In the genomic region with DNA sequence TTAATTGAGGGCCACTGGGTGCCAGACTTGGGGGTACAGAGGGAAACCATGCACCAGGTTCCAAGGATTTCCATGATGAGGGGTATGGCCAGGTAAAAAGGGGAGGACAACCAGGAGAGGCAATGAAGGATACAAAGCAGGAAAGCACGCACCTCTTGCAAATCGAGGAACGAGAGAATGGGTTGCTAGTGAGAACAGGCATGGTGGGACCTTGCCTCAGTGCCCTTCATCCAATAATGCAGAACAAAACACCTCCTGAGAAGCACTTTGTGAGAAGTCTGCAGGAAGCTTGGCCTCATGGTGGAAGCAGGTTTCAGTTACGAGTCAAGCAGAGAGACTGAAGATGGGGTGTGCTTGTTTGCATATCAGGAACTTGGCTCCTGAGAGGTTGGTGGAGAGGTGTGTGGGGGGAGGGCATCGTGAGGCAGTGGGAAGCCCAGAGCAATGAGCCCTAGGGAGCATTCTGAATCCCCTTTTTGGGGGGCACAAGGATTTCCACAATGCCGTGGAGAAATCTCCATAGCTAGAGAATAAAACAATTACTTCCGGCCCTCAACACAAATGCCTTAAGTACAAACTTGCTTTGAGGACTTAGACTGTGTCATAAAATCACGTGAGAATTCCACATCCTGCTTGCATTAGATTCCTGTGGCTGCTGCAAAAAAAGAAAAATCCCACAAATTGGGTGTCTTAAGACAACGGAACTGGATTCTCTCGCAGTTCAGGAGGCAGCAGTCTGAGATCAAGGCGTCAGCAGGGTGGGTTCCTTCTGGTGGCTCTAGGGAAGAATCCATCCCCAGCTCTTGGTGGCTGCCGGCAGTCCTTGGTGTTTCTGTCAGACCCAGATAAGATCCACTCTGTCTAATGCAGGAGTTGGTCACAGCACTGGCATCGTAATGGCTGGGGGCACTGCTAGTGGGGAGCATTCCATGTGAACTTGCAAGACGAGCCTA, we compare ENCODE assay signal across 8 cellular contexts. TPM values are rescaled to one million over a fixed set of nuclear protein-coding genes. Genes with fewer than 3 reads are reported as not detected.
DNase-seq lines count a peak whose midpoint lies in the region; ATAC-seq and TF ChIP-seq lines count a peak whose summit lies in the region.

No MANE protein-coding gene starts in this region.

- TF ChIP-seq CTCF in thoracic aorta (IDR thresholded peaks at IDR 0.05) (no peak), RWPE1 (conservative IDR thresholded peaks at IDR 0.05; ENCODE audit: low read depth) (no peak)

- intact Hi-C loops in posterior vena cava (cut with DNase I): no loop called here

- H3K4me1 ChIP-seq in iPS DF 6.9 (ENCODE audit: control insufficient read depth, insufficient read depth, low read length) (peaks cover 2% of the 10 kb centered on the region; the same call in 1 of the 2 replicates), thoracic aorta (ENCODE audit: control insufficient read depth in 1 of 2, low read depth in 2 of 2) (no peaks in the 10 kb centered on the region)

- H3K36me3 Mint-ChIP-seq in activated T-cell treated with anti-CD3 and anti-CD28 coated beads, Interleukin-2, amount 50 U/mL, for 72 hours (ENCODE audit: insufficient read depth in 2 of 2): no peaks in the 10 kb centered on the region

- no peak overlapping the region for H3K4me3 ChIP-seq in iPS DF 6.9 (ENCODE audit: low read length)
- H3K4me3 ChIP-seq in thoracic aorta: peak overlapping the region; percentile 42

- ATAC-seq in activated T-cell treated with anti-CD3 and anti-CD28 coated beads, Interleukin-2, amount 50 U/mL, for 72 hours (replicated peaks in 1 of 2): no peak
- ATAC-seq in thoracic aorta (ENCODE audit: insufficient number of reproducible peaks, low FRiP score, low read depth) (no peak), GM19397 (IDR thresholded peaks at IDR 0.05; ENCODE audit: unreplicated experiment) (no peak)

- WGBS in iPS DF 6.9 (ENCODE audit: insufficient coverage, insufficient read length): no CpG with 5 or more reads among the region's 14 CpGs

- CTCF ChIA-PET in RWPE1 (lab: Yijun Ruan, JAX): interaction anchor here (0.6 to 0.7 kb wide), 2 partner anchors 21 to 30 kb away, joined by 3 to 5 read pairs; no protein-coding TSS in a partner anchor

- no peaks in the 10 kb centered on the region for H3K9me3 ChIP-seq in iPS DF 6.9 (ENCODE audit: control insufficient read depth, insufficient read depth, low read length)
- no peaks in the 10 kb centered on the region for H3K9me3 ChIP-seq in thoracic aorta

- peaks cover 0 to 3% of the 10 kb centered on the region in 2 donors for H3K9me3 Mint-ChIP-seq in activated T-cell treated with anti-CD3 and anti-CD28 coated beads, Interleukin-2, amount 50 U/mL, for 72 hours

- no peaks in the 10 kb centered on the region for H3K27me3 ChIP-seq in iPS DF 6.9 (ENCODE audit: control insufficient read depth, insufficient read depth, low read length)
- H3K27me3 ChIP-seq in thoracic aorta (replicated peaks; ENCODE audit: insufficient read depth): no peaks in the 10 kb centered on the region

- POLR2A ChIA-PET in RWPE1 (lab: Yijun Ruan, JAX; ENCODE audit: low non-redundant PET): no interaction called here

- H3K4me1 Mint-ChIP-seq in activated T-cell treated with anti-CD3 and anti-CD28 coated beads, Interleukin-2, amount 50 U/mL, for 72 hours (ENCODE audit: low read depth): peaks cover 22% of the 10 kb centered on the region

- peak; percentile 8 for DNase-seq in stimulated activated CD4-positive, alpha-beta T cell treated with anti-CD3 and anti-CD28 coated beads, Interleukin-15, amount 100 ng/mL, for 24 hours
- no peak for DNase-seq in stimulated activated CD4-positive, alpha-beta T cell treated with anti-CD3 and anti-CD28 coated beads, Interleukin-4, amount 100 ng/mL, for 1 hour
- DNase-seq in activated T-cell treated with anti-CD3 and anti-CD28 coated beads, Interleukin-2, amount 50 U/mL, for 72 hours: no peak
- DNase-seq in iPS DF 6.9 (ENCODE audit: low read depth, low spot score) (peak; percentile 20), thoracic aorta (ENCODE audit: low spot score) (no peak), posterior vena cava (ENCODE audit: low spot score) (no peak), RWPE1 (ENCODE audit: low spot score) (no peak)

- peak overlapping the region; percentile 67 to 74 for H3K4me3 Mint-ChIP-seq in activated T-cell treated with anti-CD3 and anti-CD28 coated beads, Interleukin-2, amount 50 U/mL, for 72 hours

- H3K27ac ChIP-seq in iPS DF 6.9 (ENCODE audit: low read length) (no peak overlapping the region), thoracic aorta (no peak overlapping the region), RWPE1 (no peak overlapping the region)

- H3K27me3 Mint-ChIP-seq in activated T-cell treated with anti-CD3 and anti-CD28 coated beads, Interleukin-2, amount 50 U/mL, for 72 hours (ENCODE audit: low read depth): no peaks in the 10 kb centered on the region

- H3K36me3 ChIP-seq in iPS DF 6.9 (ENCODE audit: control insufficient read depth, insufficient read depth, low read length) (no peaks in the 10 kb centered on the region), thoracic aorta (no peaks in the 10 kb centered on the region)

- H3K27ac Mint-ChIP-seq in activated T-cell treated with anti-CD3 and anti-CD28 coated beads, Interleukin-2, amount 50 U/mL, for 72 hours: no peak overlapping the region

RNA-seq across cellular contexts. Expression of gene BACE2, which starts 54.9 kb away (rescaled TPM):
- 1 to 10 TPM; 1.1 TPM for total RNA-seq in activated T-cell treated with anti-CD3 and anti-CD28 coated beads, Interleukin-2, amount 50 U/mL, for 72 hours
- total RNA-seq in thoracic aorta: 100 to 1,000 TPM in 1 of 2 donors, 10 to 100 TPM in 1; 71.9 to 129 TPM
- total RNA-seq in posterior vena cava: 100 to 1,000 TPM in 1 of 2 donors, 10 to 100 TPM in 1; 70.4 to 102 TPM

Comparison
In these comparisons a context has a peak if more than half of its experiments do, and no peak if none do; other contexts are left out.
1. DNase-seq: peak in stimulated activated CD4-positive, alpha-beta T cell treated with anti-CD3 and anti-CD28 coated beads, Interleukin-15, amount 100 ng/mL, for 24 hours (single experiment) and iPS DF 6.9 (single experiment); none in stimulated activated CD4-positive, alpha-beta T cell treated with anti-CD3 and anti-CD28 coated beads, Interleukin-4, amount 100 ng/mL, for 1 hour (single experiment), activated T-cell treated with anti-CD3 and anti-CD28 coated beads, Interleukin-2, amount 50 U/mL, for 72 hours (0 of 2), thoracic aorta (single experiment), posterior vena cava (single experiment) and RWPE1 (single experiment).
2. RNA of gene BACE2, which starts 54.9 kb away (total RNA-seq): 71.9 to 129 TPM in thoracic aorta and 70.4 to 102 TPM in posterior vena cava; 1.1 TPM in activated T-cell treated with anti-CD3 and anti-CD28 coated beads, Interleukin-2, amount 50 U/mL, for 72 hours; every median in the first group is over 10 times any median in the second.